8 cellular contexts compared by ENCODE assay signal in genomic region chr19:18152817-18153554, GRCh38. TPM values are rescaled to one million over a fixed set of nuclear protein-coding genes. Genes with fewer than 3 reads are reported as not detected.
DNase-seq lines count a peak whose midpoint lies in the region; ATAC-seq and TF ChIP-seq lines count a peak whose summit lies in the region.

Gene PIK3R2 (plus strand): TSS chr19:18153163. CDS start chr19:18155880, 2,717 bp downstream.

- intact Hi-C loops in head of caudate nucleus (cut with DNase I) = loop anchor here (5.0 kb wide), 2 partner anchors 36 to 146 kb away; partner anchors contain the start of gene ARRDC2

- H3K4me1 ChIP-seq in osteoblast (ENCODE audit: insufficient read depth, low read length) (peaks cover 24% of the 10 kb centered on the region), thoracic aorta (ENCODE audit: control insufficient read depth in 1 of 2, low read depth in 2 of 2) (peaks cover 20 to 44% of the 10 kb centered on the region in 2 donors)

- H4K20me1 ChIP-seq in osteoblast (ENCODE audit: insufficient read depth, low read length) = peaks cover 18% of the 10 kb centered on the region

- H3K36me3 ChIP-seq in osteoblast (ENCODE audit: insufficient read depth, low read length) (peaks cover 11% of the 10 kb centered on the region), thoracic aorta (no peaks in the 10 kb centered on the region)

- H3K79me2 ChIP-seq in osteoblast (ENCODE audit: insufficient read depth, low read length) = peaks cover 32% of the 10 kb centered on the region

- H3K9me3 ChIP-seq in osteoblast (ENCODE audit: low read depth, low read length) (no peaks in the 10 kb centered on the region), thoracic aorta (no peaks in the 10 kb centered on the region)

- H3K27ac ChIP-seq in osteoblast (ENCODE audit: low read depth, low read length) (peak within 1 kb of the TSS; percentile 85), thoracic aorta (peak within 1 kb of the TSS; percentile 90 to 95)

- DNase-seq in NCI-H1436 (lab: John Stamatoyannopoulos, UW) (peak; percentile 99), SW480 (ENCODE audit: low spot score) (peak; percentile 98), head of caudate nucleus (peak; percentile 95 to 100 (median 99)), osteoblast (ENCODE audit: insufficient read length, low spot score, missing footprints) (peak; percentile 100), thoracic aorta (ENCODE audit: low spot score) (peak; percentile 97)
- DNase-seq in activated naive CD8-positive, alpha-beta T cell treated with anti-CD3 and anti-CD28 coated beads, Interleukin-2, amount 50 U/mL, for 16 hours (ENCODE audit: low read depth, low spot score) = peak; percentile 99

- H3K4me2 ChIP-seq in osteoblast (ENCODE audit: insufficient read depth, low read length) = peak within 1 kb of the TSS; percentile 79

- peak within 1 kb of the TSS; percentile 86 for H3K4me3 ChIP-seq in GM12875 (ENCODE audit: low read depth, low read length)
- H3K4me3 ChIP-seq in osteoblast (ENCODE audit: insufficient read depth, low read length) = peak within 1 kb of the TSS; percentile 91
- H3K4me3 ChIP-seq in thoracic aorta = peak within 1 kb of the TSS; percentile 83

- H2AFZ ChIP-seq in osteoblast (ENCODE audit: low read length) = peak within 1 kb of the TSS; percentile 82

- TF ChIP-seq CTCF in GM12875 (IDR thresholded peaks at IDR 0.05; ENCODE audit: borderline replicate concordance, insufficient read depth, low read depth, low read length) = no peak
- no peak for TF ChIP-seq CTCF in osteoblast (IDR thresholded peaks at IDR 0.05; ENCODE audit: extremely low read depth, low read depth, low read length)
- no peak for TF ChIP-seq CTCF in thoracic aorta (IDR thresholded peaks at IDR 0.05)

- H3K27me3 ChIP-seq in osteoblast (ENCODE audit: insufficient read depth, low read length) (no peaks in the 10 kb centered on the region), thoracic aorta (replicated peaks; ENCODE audit: insufficient read depth) (no peaks in the 10 kb centered on the region)

- ATAC-seq in HG02840 (IDR thresholded peaks at IDR 0.05; ENCODE audit: low FRiP score, unreplicated experiment) (peak; percentile 66), thoracic aorta (ENCODE audit: insufficient number of reproducible peaks, low FRiP score, low read depth) (peak; percentile 70)

RNA-seq across cellular contexts. Expression of gene PIK3R2, which starts in this region (rescaled TPM):
- total RNA-seq in osteoblast (25.7 and 28.0 TPM in 2 replicates), thoracic aorta (10 to 100 TPM; 14.3 to 15.8 TPM)

Comparison
In these comparisons a context has a peak if more than half of its experiments do, and no peak if none do; other contexts are left out.
1. Peak in every context shown above with its lines: DNase-seq, ATAC-seq, H3K4me3 ChIP-seq and H3K27ac ChIP-seq.